ENCODE assay signal across 17 cellular contexts in genomic region chr12:114916124-114916523, GRCh38.
DNase-seq lines count a peak whose midpoint lies in the region; ATAC-seq and TF ChIP-seq lines count a peak whose summit lies in the region.
"Had no signal": no experiment of that assay in that cellular context is flagged by ENCODE, and none has a peak within 500 bp of the region (broad histone marks: within the 10 kb centered on the region; RNA-seq: fewer than 3 reads in every experiment).

No MANE protein-coding gene starts in this region.

- ATAC-seq in GM21390 (IDR thresholded peaks at IDR 0.05; ENCODE audit: unreplicated experiment): no peak
- ATAC-seq: activated T-cell treated with anti-CD3 and anti-CD28 coated beads, Interleukin-2, amount 50 U/mL, for 4 hours; gastrocnemius medialis had no signal

- H3K9ac ChIP-seq in mesendoderm (ENCODE audit: low read length): no peak overlapping the region

- no peaks in the 10 kb centered on the region for H3K79me1 ChIP-seq in mesendoderm (ENCODE audit: low read length)

- in situ Hi-C loops in brain microvascular endothelial cell (cut with HindIII; ENCODE audit: low pct_ligation_motif_present, low sequenced_read_pairs): no loop called here

- H3K18ac ChIP-seq in mesendoderm (ENCODE audit: low read length): no peak overlapping the region

- no peak overlapping the region for H4K5ac ChIP-seq in mesendoderm (ENCODE audit: low read length)

- H3K36me3 ChIP-seq in brain microvascular endothelial cell (replicated peaks) (no peaks in the 10 kb centered on the region), mesendoderm (ENCODE audit: control insufficient read depth, insufficient read depth, low read length) (no peaks in the 10 kb centered on the region)
- H3K36me3 ChIP-seq: gastrocnemius medialis, suprapubic skin had no signal

- H3K4me3 ChIP-seq in brain microvascular endothelial cell (ENCODE audit: low read depth, low read length): no peak overlapping the region
- no peak overlapping the region for H3K4me3 ChIP-seq in mesendoderm (ENCODE audit: low read length)
- H3K4me3 ChIP-seq: dorsolateral prefrontal cortex, gastrocnemius medialis, suprapubic skin had no signal

- H2AK5ac ChIP-seq in mesendoderm (ENCODE audit: low read length): no peak overlapping the region

- no peak for TF ChIP-seq CTCF in AG09319 (IDR thresholded peaks at IDR 0.05; ENCODE audit: low read depth, low read length)
- TF ChIP-seq CTCF in brain microvascular endothelial cell (IDR thresholded peaks at IDR 0.05; ENCODE audit: low read depth, low read length, missing control alignments): no peak

- no peak overlapping the region for H3K56ac ChIP-seq in mesendoderm (ENCODE audit: low read length)

- no peak overlapping the region for H3K4me2 ChIP-seq in mesendoderm (ENCODE audit: low read length)

- H4K8ac ChIP-seq in mesendoderm (ENCODE audit: low read depth, low read length): no peak overlapping the region

- WGBS in mesendoderm (ENCODE audit: extremely low coverage, insufficient coverage, low lambda C conversion rate): no CpG with 5 or more reads among the region's 3 CpGs

- H3K27me3 ChIP-seq in brain microvascular endothelial cell (replicated peaks): no peaks in the 10 kb centered on the region
- H3K27me3 ChIP-seq in mesendoderm (ENCODE audit: insufficient read depth, low read length, poor library complexity): no peaks in the 10 kb centered on the region
- H3K27me3 ChIP-seq: gastrocnemius medialis, suprapubic skin had no signal

- H2BK15ac ChIP-seq in mesendoderm (replicated peaks; ENCODE audit: low read depth): no peak overlapping the region

- no peaks in the 10 kb centered on the region for H3K79me2 ChIP-seq in mesendoderm (ENCODE audit: control insufficient read depth, insufficient read depth, low read length)

- no peak overlapping the region for H2BK120ac ChIP-seq in mesendoderm (ENCODE audit: low read depth, low read length)

- H3K23ac ChIP-seq in mesendoderm (ENCODE audit: low read length): peak overlapping the region; percentile 4

- H3K4me1 ChIP-seq in mesendoderm (ENCODE audit: control insufficient read depth, low read depth, low read length): no peaks in the 10 kb centered on the region
- H3K4me1 ChIP-seq: gastrocnemius medialis had no signal

- no peak overlapping the region for H2BK5ac ChIP-seq in mesendoderm (ENCODE audit: low read length)

- H3K27ac ChIP-seq in brain microvascular endothelial cell: no peak overlapping the region
- H3K27ac ChIP-seq in mesendoderm (ENCODE audit: low read depth, low read length): no peak overlapping the region
- H3K27ac ChIP-seq: dorsolateral prefrontal cortex, gastrocnemius medialis, HL-60, suprapubic skin had no signal

- H3K4ac ChIP-seq in mesendoderm (ENCODE audit: low read depth, low read length): no peak overlapping the region

- DNase-seq in AG09319 (ENCODE audit: extremely low read depth, low read depth) (peak; percentile 82), HT1080 (ENCODE audit: low read depth) (peak; percentile 77), brain microvascular endothelial cell (peak; percentile 42), mesendoderm (no peak), COLO829 (ENCODE audit: low spot score) (no peak), HT-29 (ENCODE audit: low spot score) (no peak), NCI-H510A treated with DMSO at 0.1 percent for 48 hours (lab: John Stamatoyannopoulos, UW) (no peak)
- DNase-seq: activated T-cell treated with anti-CD3 and anti-CD28 coated beads, Interleukin-2, amount 50 U/mL, for 4 hours; AML-193; gastrocnemius medialis; immature natural killer cell; NCI-H2081; T1000 had no signal

Comparison
In these comparisons a context has a peak if more than half of its experiments do, and no peak if none do; other contexts are left out.
1. DNase-seq: peak in AG09319 (single experiment), HT1080 (single experiment) and brain microvascular endothelial cell (single experiment); none in mesendoderm (single experiment), COLO829 (single experiment), HT-29 (single experiment) and NCI-H510A treated with DMSO at 0.1 percent for 48 hours (single experiment).